In genomic region chr9:12776775-12777055, GRCh38 we compare ENCODE assay signal across 1 cellular context.
TF ChIP-seq lines count a peak whose summit lies in the region.

No MANE protein-coding gene starts in this region.

TF ChIP-seq in GM23338, 12 proteins besides CTCF, POLR2A, EP300 and RAD21 (continued from another document):
- TF ChIP-seq, protein P1, sequence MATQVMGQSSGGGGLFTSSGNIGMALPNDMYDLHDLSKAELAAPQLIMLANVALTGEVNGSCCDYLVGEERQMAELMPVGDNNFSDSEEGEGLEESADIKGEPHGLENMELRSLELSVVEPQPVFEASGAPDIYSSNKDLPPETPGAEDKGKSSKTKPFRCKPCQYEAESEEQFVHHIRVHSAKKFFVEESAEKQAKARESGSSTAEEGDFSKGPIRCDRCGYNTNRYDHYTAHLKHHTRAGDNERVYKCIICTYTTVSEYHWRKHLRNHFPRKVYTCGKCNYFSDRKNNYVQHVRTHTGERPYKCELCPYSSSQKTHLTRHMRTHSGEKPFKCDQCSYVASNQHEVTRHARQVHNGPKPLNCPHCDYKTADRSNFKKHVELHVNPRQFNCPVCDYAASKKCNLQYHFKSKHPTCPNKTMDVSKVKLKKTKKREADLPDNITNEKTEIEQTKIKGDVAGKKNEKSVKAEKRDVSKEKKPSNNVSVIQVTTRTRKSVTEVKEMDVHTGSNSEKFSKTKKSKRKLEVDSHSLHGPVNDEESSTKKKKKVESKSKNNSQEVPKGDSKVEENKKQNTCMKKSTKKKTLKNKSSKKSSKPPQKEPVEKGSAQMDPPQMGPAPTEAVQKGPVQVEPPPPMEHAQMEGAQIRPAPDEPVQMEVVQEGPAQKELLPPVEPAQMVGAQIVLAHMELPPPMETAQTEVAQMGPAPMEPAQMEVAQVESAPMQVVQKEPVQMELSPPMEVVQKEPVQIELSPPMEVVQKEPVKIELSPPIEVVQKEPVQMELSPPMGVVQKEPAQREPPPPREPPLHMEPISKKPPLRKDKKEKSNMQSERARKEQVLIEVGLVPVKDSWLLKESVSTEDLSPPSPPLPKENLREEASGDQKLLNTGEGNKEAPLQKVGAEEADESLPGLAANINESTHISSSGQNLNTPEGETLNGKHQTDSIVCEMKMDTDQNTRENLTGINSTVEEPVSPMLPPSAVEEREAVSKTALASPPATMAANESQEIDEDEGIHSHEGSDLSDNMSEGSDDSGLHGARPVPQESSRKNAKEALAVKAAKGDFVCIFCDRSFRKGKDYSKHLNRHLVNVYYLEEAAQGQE (IDR thresholded peaks at IDR 0.05; ENCODE audit: unreplicated experiment) = no peak
TF ChIP-seq in GM23338: peak in this region for 0.
